10 cellular contexts compared by ENCODE assay signal in genomic region chr7:128341733-128342132, GRCh38. TPM values are rescaled to one million over a fixed set of nuclear protein-coding genes. Genes with fewer than 3 reads are reported as not detected.
A peak's percentile ranks its signal among the peaks of the same experiment; 100 is the strongest.
DNase-seq lines count a peak whose midpoint lies in the region; ATAC-seq and TF ChIP-seq lines count a peak whose summit lies in the region.
"Had no signal": no experiment of that assay in that cellular context is flagged by ENCODE, and none has a peak within 500 bp of the region (broad histone marks: within the 10 kb centered on the region; RNA-seq: fewer than 3 reads in every experiment).

No MANE protein-coding gene starts in this region.

- H4K20me1 ChIP-seq in PC-3 (ENCODE audit: low read length) = peaks cover 7% of the 10 kb centered on the region; the same call in 1 of the 2 replicates
- H4K20me1 ChIP-seq in hepatocyte (ENCODE audit: insufficient read depth, poor library complexity, severe bottlenecking) = peaks cover 6% of the 10 kb centered on the region

- peak overlapping the region; percentile 98 for H3K4me3 Mint-ChIP-seq in activated naive CD4-positive, alpha-beta T cell treated with anti-CD3 and anti-CD28 coated beads, Interleukin-2, amount 50 U/mL, for 24 hours
- peak overlapping the region; percentile 82 to 96 for H3K4me3 Mint-ChIP-seq in stimulated activated naive CD8-positive, alpha-beta T cell treated with anti-CD3 and anti-CD28 coated beads, Interleukin-15, amount 100 ng/mL, for 72 hours

- H3F3A ChIP-seq in PC-3 (ENCODE audit: low read length, unreplicated experiment) = no peaks in the 10 kb centered on the region

- peak overlapping the region; percentile 89 for H3K4me3 ChIP-seq in PC-3 (ENCODE audit: low read length)
- H3K4me3 ChIP-seq in hepatocyte = no peak overlapping the region
- H3K4me3 ChIP-seq: colonic mucosa had no signal

- no TSS peak for BruUV-seq in PC-3 (replicated peaks; lab: Mats Ljungman, UMichigan)

- peak overlapping the region; percentile 93 for H3K4me2 ChIP-seq in PC-3 (ENCODE audit: low read length)
- H3K4me2 ChIP-seq in hepatocyte = peak overlapping the region; percentile 94

- peaks cover 21% of the 10 kb centered on the region for H3K36me3 ChIP-seq in PC-3 (ENCODE audit: low read depth, low read length)
- H3K36me3 ChIP-seq in hepatocyte (replicated peaks; ENCODE audit: insufficient read depth, low read depth) = no peaks in the 10 kb centered on the region
- H3K36me3 ChIP-seq: colonic mucosa had no signal

- no peak overlapping the region for H2AFZ ChIP-seq in PC-3 (ENCODE audit: low read length)
- no peak overlapping the region for H2AFZ ChIP-seq in hepatocyte

- H3K79me2 ChIP-seq in PC-3 (ENCODE audit: low read length) = peaks cover 43% of the 10 kb centered on the region
- peaks cover 36% of the 10 kb centered on the region for H3K79me2 ChIP-seq in hepatocyte

- 91% methylated on average over 6 of the region's 6 CpGs for WGBS in hepatocyte (ENCODE audit: low lambda C conversion rate, missing lambda C conversion rate)

- H3K27me3 ChIP-seq in PC-3 (ENCODE audit: low read length) = no peaks in the 10 kb centered on the region
- H3K27me3 ChIP-seq in hepatocyte = no peaks in the 10 kb centered on the region
- H3K27me3 ChIP-seq: colonic mucosa had no signal

- H3K27ac Mint-ChIP-seq in activated naive CD4-positive, alpha-beta T cell treated with anti-CD3 and anti-CD28 coated beads, Interleukin-2, amount 50 U/mL, for 24 hours = no peak overlapping the region
- H3K27ac Mint-ChIP-seq in stimulated activated naive CD8-positive, alpha-beta T cell treated with anti-CD3 and anti-CD28 coated beads, Interleukin-15, amount 100 ng/mL, for 72 hours = no peak overlapping the region

- no peak for ATAC-seq in PC-3
- no peak for ATAC-seq in stimulated activated naive CD8-positive, alpha-beta T cell treated with anti-CD3 and anti-CD28 coated beads, Interleukin-15, amount 100 ng/mL, for 72 hours
- ATAC-seq in GM21825 (IDR thresholded peaks at IDR 0.05; ENCODE audit: unreplicated experiment) = no peak
- no peak for ATAC-seq in HG03280 (IDR thresholded peaks at IDR 0.05; ENCODE audit: unreplicated experiment)

- H3K9me2 ChIP-seq in PC-3 (replicated peaks; ENCODE audit: low read length) = no peaks in the 10 kb centered on the region
- H3K9me2 ChIP-seq in hepatocyte (replicated peaks; ENCODE audit: insufficient read depth) = no peaks in the 10 kb centered on the region

- POLR2A ChIA-PET in PC-3 (lab: Charles Lee; ENCODE audit: unreplicated experiment) = no interaction called here

- H3K9me3 ChIP-seq in PC-3 (ENCODE audit: low read length) (no peaks in the 10 kb centered on the region), hepatocyte (ENCODE audit: low read depth) (no peaks in the 10 kb centered on the region)
- H3K9me3 ChIP-seq: colonic mucosa had no signal

- no peak for DNase-seq in activated naive CD4-positive, alpha-beta T cell treated with anti-CD3 and anti-CD28 coated beads, Interleukin-2, amount 50 U/mL, for 16 hours
- DNase-seq in PC-3 = no peak
- no peak for DNase-seq in hepatocyte (ENCODE audit: low spot score)
- DNase-seq in stimulated activated naive CD8-positive, alpha-beta T cell treated with anti-CD3 and anti-CD28 coated beads, Interleukin-15, amount 100 ng/mL, for 72 hours = no peak
- no peak for DNase-seq in NCI-H226
- DNase-seq: activated gamma-delta T cell, colonic mucosa had no signal

- H3K27ac ChIP-seq in PC-3 (ENCODE audit: low read length) (no peak overlapping the region), hepatocyte (no peak overlapping the region)
- H3K27ac ChIP-seq: colonic mucosa had no signal

- TF ChIP-seq CTCF in PC-3 (conservative IDR thresholded peaks at IDR 0.05; ENCODE audit: low read depth, low read length) = no peak
- TF ChIP-seq CTCF in hepatocyte (IDR thresholded peaks at IDR 0.05; ENCODE audit: poor library complexity) = no peak

- intact Hi-C loops in PC-3 (cut with micrococcal nuclease) = no loop called here

- no peak overlapping the region for H3K9ac ChIP-seq in PC-3 (ENCODE audit: low read length)

- H3K9me3 Mint-ChIP-seq in activated naive CD4-positive, alpha-beta T cell treated with anti-CD3 and anti-CD28 coated beads, Interleukin-2, amount 50 U/mL, for 24 hours = no peaks in the 10 kb centered on the region
- H3K9me3 Mint-ChIP-seq in stimulated activated naive CD8-positive, alpha-beta T cell treated with anti-CD3 and anti-CD28 coated beads, Interleukin-15, amount 100 ng/mL, for 72 hours = no peaks in the 10 kb centered on the region

- peaks cover 33% of the 10 kb centered on the region for H3K4me1 Mint-ChIP-seq in activated naive CD4-positive, alpha-beta T cell treated with anti-CD3 and anti-CD28 coated beads, Interleukin-2, amount 50 U/mL, for 24 hours
- H3K4me1 Mint-ChIP-seq in stimulated activated naive CD8-positive, alpha-beta T cell treated with anti-CD3 and anti-CD28 coated beads, Interleukin-15, amount 100 ng/mL, for 72 hours = peaks cover 33% of the 10 kb centered on the region

- H3K27me3 Mint-ChIP-seq in activated naive CD4-positive, alpha-beta T cell treated with anti-CD3 and anti-CD28 coated beads, Interleukin-2, amount 50 U/mL, for 24 hours = no peaks in the 10 kb centered on the region
- H3K27me3 Mint-ChIP-seq in stimulated activated naive CD8-positive, alpha-beta T cell treated with anti-CD3 and anti-CD28 coated beads, Interleukin-15, amount 100 ng/mL, for 72 hours = no peaks in the 10 kb centered on the region

- CTCF ChIA-PET in PC-3 (lab: Charles Lee) = no interaction called here

- H3K4me1 ChIP-seq in PC-3 (ENCODE audit: insufficient read depth, low read length) (peaks cover 8% of the 10 kb centered on the region; the same call in 1 of the 2 replicates), hepatocyte (ENCODE audit: insufficient read depth) (peaks cover 15% of the 10 kb centered on the region)

- H3K36me3 Mint-ChIP-seq in activated naive CD4-positive, alpha-beta T cell treated with anti-CD3 and anti-CD28 coated beads, Interleukin-2, amount 50 U/mL, for 24 hours = peaks cover 17% of the 10 kb centered on the region

RNA-seq across cellular contexts. Expression of gene RBM28, which starts 2.0 kb away (rescaled TPM):
- total RNA-seq in PC-3 (2014; rRNA removed) = 45.3 and 59.4 TPM in 2 replicates
- total RNA-seq in hepatocyte = 19.3 and 25.7 TPM in 2 replicates
- 26.4 and 32.2 TPM in 2 replicates for polyA plus RNA-seq in hepatocyte

RNA-seq across cellular contexts. Expression of gene PRRT4, which starts 19.8 kb away (rescaled TPM):
- total RNA-seq in PC-3 (2014; rRNA removed) (0.36 and 0.69 TPM in 2 replicates), hepatocyte (1.2 and 2.2 TPM in 2 replicates)
- 3.4 and 4.1 TPM in 2 replicates for polyA plus RNA-seq in hepatocyte
